20 cellular contexts compared by ENCODE assay signal in the genomic region with DNA sequence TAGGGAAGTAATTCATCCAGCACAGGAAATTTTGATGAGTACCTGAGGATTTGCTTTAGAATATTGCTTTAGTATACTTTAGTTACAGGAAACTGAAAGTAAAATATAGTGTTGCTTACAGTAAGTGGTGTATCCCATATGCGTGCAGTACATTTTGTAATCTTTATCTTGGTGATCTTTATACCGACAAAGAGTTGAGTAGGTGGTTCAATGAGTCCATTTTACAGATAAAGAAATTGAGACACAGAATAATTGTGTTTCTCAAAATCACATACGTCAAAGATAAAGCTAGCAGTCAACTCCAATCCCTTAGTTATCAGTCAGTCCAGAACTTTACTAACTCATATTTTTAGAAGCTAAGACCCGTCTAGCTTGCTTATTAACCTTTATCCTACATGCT.
DNase-seq lines count a peak whose midpoint lies in the region; ATAC-seq, FAIRE-seq and TF ChIP-seq lines count a peak whose summit lies in the region.
"Had no signal": no experiment of that assay in that cellular context is flagged by ENCODE, and none has a peak within 500 bp of the region (broad histone marks: within the 10 kb centered on the region; RNA-seq: fewer than 3 reads in every experiment).

No MANE protein-coding gene starts in this region.

- H3K27ac Mint-ChIP-seq in activated CD4-positive, alpha-beta T cell treated with anti-CD3 and anti-CD28 coated beads for 36 hours: peak overlapping the region; percentile 87
- H3K27ac Mint-ChIP-seq in activated naive CD4-positive, alpha-beta T cell treated with anti-CD3 and anti-CD28 coated beads, Interleukin-2, amount 50 U/mL, for 72 hours: peak overlapping the region; percentile 1 to 83
- peak overlapping the region; percentile 17 to 93 (median 72) for H3K27ac Mint-ChIP-seq in naive thymus-derived CD4-positive, alpha-beta T cell
- H3K27ac Mint-ChIP-seq: GM23338 had no signal

- H3K27ac ChIP-seq in naive thymus-derived CD4-positive, alpha-beta T cell (ENCODE audit: low read depth, low read length): peak overlapping the region; percentile 16
- no peak overlapping the region for H3K27ac ChIP-seq in Karpas-422 (ENCODE audit: low read length)
- H3K27ac ChIP-seq: A549, body of pancreas, epithelial cell of prostate, left lung, right lobe of liver, uterus had no signal

- no peaks in the 10 kb centered on the region for H3K9me3 Mint-ChIP-seq in activated CD4-positive, alpha-beta T cell treated with anti-CD3 and anti-CD28 coated beads for 36 hours (ENCODE audit: low read depth)
- H3K9me3 Mint-ChIP-seq in activated naive CD4-positive, alpha-beta T cell treated with anti-CD3 and anti-CD28 coated beads, Interleukin-2, amount 50 U/mL, for 72 hours: peaks cover 3 to 13% of the 10 kb centered on the region in 2 donors
- H3K9me3 Mint-ChIP-seq in naive thymus-derived CD4-positive, alpha-beta T cell: peaks cover 0 to 18% (median 0%) of the 10 kb centered on the region in 11 donors
- H3K9me3 Mint-ChIP-seq: GM23338 had no signal

- intact Hi-C loops in activated CD4-positive, alpha-beta T cell treated with anti-CD3 and anti-CD28 coated beads for 36 hours (cut with DNase I, micrococcal nuclease): no loop called here
- intact Hi-C loops in naive thymus-derived CD4-positive, alpha-beta T cell (cut with micrococcal nuclease): loop anchor here (1.0 to 2.0 kb wide), 5 partner anchors 15 to 65 kb away; partner anchors contain the start of gene E2F3 (in 2 of the 2)

- POLR2A ChIA-PET in activated CD4-positive, alpha-beta T cell treated with anti-CD3 and anti-CD28 coated beads for 36 hours (lab: Charles Lee): no interaction called here
- POLR2A ChIA-PET in naive thymus-derived CD4-positive, alpha-beta T cell (lab: Charles Lee): interaction anchor here (0.6 to 4.8 kb wide), 13 partner anchors 10 to 69 kb away, joined by 3 to 51 read pairs (median 4); no protein-coding TSS in a partner anchor

- H3K9me2 ChIP-seq in Loucy (replicated peaks; ENCODE audit: low read depth, low read length) (no peaks in the 10 kb centered on the region), Karpas-422 (replicated peaks; ENCODE audit: insufficient read depth, low read length) (no peaks in the 10 kb centered on the region)

- no peak for TF ChIP-seq POLR2A in GM12892 (IDR thresholded peaks at IDR 0.05; ENCODE audit: low read depth, low read length)

- H3K36me3 Mint-ChIP-seq in activated CD4-positive, alpha-beta T cell treated with anti-CD3 and anti-CD28 coated beads for 36 hours (ENCODE audit: low read depth): no peaks in the 10 kb centered on the region
- H3K36me3 Mint-ChIP-seq in activated naive CD4-positive, alpha-beta T cell treated with anti-CD3 and anti-CD28 coated beads, Interleukin-2, amount 50 U/mL, for 72 hours: no peaks in the 10 kb centered on the region
- H3K36me3 Mint-ChIP-seq in naive thymus-derived CD4-positive, alpha-beta T cell: peaks cover 0 to 32% (median 0%) of the 10 kb centered on the region in 5 donors

- H3K4me2 ChIP-seq in Loucy (ENCODE audit: low read depth, low read length, poor library complexity, severe bottlenecking) (peak overlapping the region; percentile 21), Karpas-422 (ENCODE audit: low read depth, low read length, poor library complexity, severe bottlenecking) (no peak overlapping the region)
- H3K4me2 ChIP-seq: A549, GM23338 had no signal

- no peak for TF ChIP-seq CTCF in Loucy (conservative IDR thresholded peaks at IDR 0.05; ENCODE audit: low read length)

- no peaks in the 10 kb centered on the region for H3K4me1 ChIP-seq in Loucy (ENCODE audit: insufficient read depth, low read length, poor library complexity, severe bottlenecking)
- H3K4me1 ChIP-seq in naive thymus-derived CD4-positive, alpha-beta T cell (ENCODE audit: control insufficient read depth in 2 of 2, insufficient read depth in 2 of 2, low read length in 2 of 2): peaks cover 0 to 11% of the 10 kb centered on the region in 2 donors
- no peaks in the 10 kb centered on the region for H3K4me1 ChIP-seq in Karpas-422 (ENCODE audit: low read length)
- H3K4me1 ChIP-seq: A549, body of pancreas, left lung, right lobe of liver, uterus had no signal

- peak; percentile 77 for ATAC-seq in activated CD4-positive, alpha-beta T cell treated with anti-CD3 and anti-CD28 coated beads for 36 hours
- ATAC-seq in activated naive CD4-positive, alpha-beta T cell treated with anti-CD3 and anti-CD28 coated beads, Interleukin-2, amount 50 U/mL, for 72 hours: peak in 1 of 2 donors; percentile 63
- peak; percentile 49 for ATAC-seq in naive thymus-derived CD4-positive, alpha-beta T cell
- ATAC-seq: A549, body of pancreas, GM23338, left lung, right lobe of liver had no signal

- FAIRE-seq in GM12892 (lab: Jason Lieb, UNC): no peak
- FAIRE-seq: A549 had no signal

- no peak overlapping the region for H2AFZ ChIP-seq in Loucy (ENCODE audit: low read length)
- H2AFZ ChIP-seq in Karpas-422 (ENCODE audit: low read length): no peak overlapping the region

- H3K9me3 ChIP-seq in Loucy (ENCODE audit: insufficient read depth, low read depth, low read length): no peaks in the 10 kb centered on the region
- H3K9me3 ChIP-seq in naive thymus-derived CD4-positive, alpha-beta T cell (ENCODE audit: control insufficient read depth in 2 of 3, low read length in 3 of 3): no peaks in the 10 kb centered on the region
- no peaks in the 10 kb centered on the region for H3K9me3 ChIP-seq in Karpas-422 (ENCODE audit: low read length)
- H3K9me3 ChIP-seq: A549, body of pancreas, gastrocnemius medialis, left lung, right lobe of liver, uterus had no signal

- no peak for DNase-seq in activated CD4-positive, alpha-beta T cell treated with anti-CD3 and anti-CD28 coated beads for 36 hours
- no peak for DNase-seq in activated CD4-positive, alpha-beta T cell treated with anti-CD3 and anti-CD28 coated beads for 48 hours
- no peak for DNase-seq in activated naive CD4-positive, alpha-beta T cell treated with anti-CD3 and anti-CD28 coated beads, Interleukin-2, amount 50 U/mL, for 72 hours (ENCODE audit: low spot score in 2 of 2)
- peak in 4 of 9 donors; percentile 16 to 23 (median 18) for DNase-seq in naive thymus-derived CD4-positive, alpha-beta T cell
- DNase-seq in Karpas-422: no peak
- no peak for DNase-seq in DMS 273 (lab: John Stamatoyannopoulos, UW; ENCODE audit: unreplicated experiment)
- DNase-seq in GM12892 (ENCODE audit: insufficient read length): no peak
- DNase-seq: activated CD4-positive, alpha-beta T cell treated with anti-CD3 and anti-CD28 coated beads for 1 hour; body of pancreas; gastrocnemius medialis; left lung; NCI-H1930; NCI-H446 treated with DMSO at 0.1 percent for 48 hours; right lobe of liver; Right ventricle myocardium superior; uterus had no signal

- no peaks in the 10 kb centered on the region for H3K27me3 Mint-ChIP-seq in activated CD4-positive, alpha-beta T cell treated with anti-CD3 and anti-CD28 coated beads for 36 hours
- H3K27me3 Mint-ChIP-seq in naive thymus-derived CD4-positive, alpha-beta T cell: peaks cover 0 to 3% (median 0%) of the 10 kb centered on the region in 5 donors

- no peaks in the 10 kb centered on the region for H4K20me1 ChIP-seq in Loucy (ENCODE audit: insufficient read depth, low read length, poor library complexity, severe bottlenecking)
- no peaks in the 10 kb centered on the region for H4K20me1 ChIP-seq in Karpas-422 (ENCODE audit: insufficient read depth, low read depth, low read length)

- H3K4me1 Mint-ChIP-seq in activated CD4-positive, alpha-beta T cell treated with anti-CD3 and anti-CD28 coated beads for 36 hours: peaks cover 22% of the 10 kb centered on the region
- peaks cover 14 to 39% (median 33%) of the 10 kb centered on the region in 7 donors for H3K4me1 Mint-ChIP-seq in naive thymus-derived CD4-positive, alpha-beta T cell
- H3K4me1 Mint-ChIP-seq: GM23338 had no signal

- no peaks in the 10 kb centered on the region for H3F3A ChIP-seq in Loucy (ENCODE audit: low read depth)

- H3K4me3 Mint-ChIP-seq in activated CD4-positive, alpha-beta T cell treated with anti-CD3 and anti-CD28 coated beads for 36 hours: peak overlapping the region; percentile 50
- peak overlapping the region; percentile 22 to 92 (median 80) for H3K4me3 Mint-ChIP-seq in naive thymus-derived CD4-positive, alpha-beta T cell
- H3K4me3 Mint-ChIP-seq: GM23338 had no signal

- H3K9ac ChIP-seq in Loucy (ENCODE audit: low read depth, low read length, poor library complexity, severe bottlenecking): no peak overlapping the region
- H3K9ac ChIP-seq in Karpas-422 (ENCODE audit: low read length): no peak overlapping the region

- H3K79me2 ChIP-seq in Loucy (ENCODE audit: insufficient read depth, low read length) (no peaks in the 10 kb centered on the region), Karpas-422 (ENCODE audit: low read length) (no peaks in the 10 kb centered on the region)

- H3K27me3 ChIP-seq in Loucy (ENCODE audit: insufficient read depth, low read length, poor library complexity, severe bottlenecking) (no peaks in the 10 kb centered on the region), Karpas-422 (ENCODE audit: low read length) (0 out of 2 replicates have a peak, but pooled peaks cover 3% of the 10 kb centered on the region)
- H3K27me3 ChIP-seq in naive thymus-derived CD4-positive, alpha-beta T cell (ENCODE audit: control insufficient read depth in 2 of 2, insufficient read depth in 2 of 2, low read length in 2 of 2): no peaks in the 10 kb centered on the region
- H3K27me3 ChIP-seq: body of pancreas, gastrocnemius medialis, right lobe of liver, uterus had no signal

- CTCF ChIA-PET in activated CD4-positive, alpha-beta T cell treated with anti-CD3 and anti-CD28 coated beads for 36 hours (lab: Charles Lee): interaction anchor here (1.4 to 1.7 kb wide), 2 partner anchors 16 to 20 kb away, joined by 6 to 8 read pairs; no protein-coding TSS in a partner anchor
- CTCF ChIA-PET in naive thymus-derived CD4-positive, alpha-beta T cell (lab: Charles Lee): interaction anchor here (1.1 to 2.1 kb wide), 4 partner anchors 12 to 69 kb away, joined by 3 to 13 read pairs (median 6); no protein-coding TSS in a partner anchor

- H3K4me3 ChIP-seq in Loucy (ENCODE audit: low read length, poor library complexity, severe bottlenecking): no peak overlapping the region
- H3K4me3 ChIP-seq in naive thymus-derived CD4-positive, alpha-beta T cell (ENCODE audit: low read length): peak overlapping the region; percentile 29
- no peak overlapping the region for H3K4me3 ChIP-seq in Karpas-422 (ENCODE audit: low read length)
- H3K4me3 ChIP-seq: A549, body of pancreas, gastrocnemius medialis, GM23338, left lung, right lobe of liver, uterus had no signal

- H3K36me3 ChIP-seq in Loucy (ENCODE audit: insufficient read depth, low read length) (no peaks in the 10 kb centered on the region), Karpas-422 (ENCODE audit: insufficient read depth, low read length) (no peaks in the 10 kb centered on the region)
- H3K36me3 ChIP-seq in naive thymus-derived CD4-positive, alpha-beta T cell (ENCODE audit: control insufficient read depth in 2 of 3, insufficient read depth in 3 of 3, low read length in 3 of 3): no peaks in the 10 kb centered on the region
- H3K36me3 ChIP-seq: gastrocnemius medialis, left lung, right lobe of liver, uterus had no signal

Comparison
In these comparisons a context has a peak if more than half of its experiments do, and no peak if none do; other contexts are left out.
1. intact Hi-C loops: an anchor here in naive thymus-derived CD4-positive, alpha-beta T cell (1.0 to 2.0 kb wide); none called in activated CD4-positive, alpha-beta T cell treated with anti-CD3 and anti-CD28 coated beads for 36 hours.